Comparison of ENCODE assay signal across 28 cellular contexts in the genomic region with DNA sequence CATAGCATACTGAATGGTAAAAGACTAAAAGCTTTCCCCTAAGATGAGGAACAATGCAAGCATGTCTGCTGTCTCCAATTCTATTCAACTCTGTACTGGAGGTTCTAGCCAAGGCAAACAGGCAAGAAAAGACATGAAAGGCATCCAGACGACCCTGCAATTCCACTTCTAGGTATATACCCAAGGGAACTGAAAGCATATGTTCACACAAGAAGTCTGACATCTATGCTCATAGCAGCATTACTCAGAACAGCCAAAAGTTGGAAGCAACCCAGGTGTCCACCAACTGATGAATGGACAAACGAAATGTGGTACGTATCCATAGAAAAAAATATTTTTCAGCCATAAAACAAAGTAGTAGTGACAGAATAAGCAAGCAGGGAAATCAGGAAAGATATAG.
"Had no signal": no experiment of that assay in that cellular context is flagged by ENCODE, and none has a peak within 500 bp of the region (broad histone marks: within the 10 kb centered on the region; RNA-seq: fewer than 3 reads in every experiment).

No MANE protein-coding gene starts in this region.

- H3K36me3 ChIP-seq: cardiac muscle cell, MG63 had no signal

- H3K4me1 Mint-ChIP-seq: activated CD4-positive, alpha-beta T cell treated with anti-CD3 and anti-CD28 coated beads, Interleukin-2, amount 10 ng/mL, durations not matched to agents 7 days and 5 days; activated T-helper 17 cell treated with anti-CD3 and anti-CD28 coated beads, Interleukin-2, amount 50 U/mL, for 72 hours had no signal

- DNase-seq: activated CD4-positive, alpha-beta memory T cell treated with anti-CD3 and anti-CD28 coated beads for 36 hours; activated CD4-positive, alpha-beta T cell treated with anti-CD3 and anti-CD28 coated beads, Interleukin-2, amount 10 ng/mL, durations not matched to agents 7 days and 5 days; activated CD4-positive, CD25-positive, alpha-beta regulatory T cell; activated CD8-positive, alpha-beta memory T cell treated with anti-CD3 and anti-CD28 coated beads for 24 hours; activated gamma-delta T cell; activated naive CD4-positive, alpha-beta T cell treated with anti-CD3 and anti-CD28 coated beads for 36 hours; activated T-cell treated with anti-CD3 and anti-CD28 coated beads, Interleukin-2, amount 50 U/mL, for 4 hours; amygdala; MG63; MV-4-11; NCI-H1092 treated with DMSO at 0.1 percent for 48 hours; NCI-H1417 treated with DMSO at 0.1 percent for 48 hours; NCI-H1694 treated with DMSO at 0.1 percent for 48 hours; NCI-H2029 treated with DMSO at 0.1 percent for 48 hours; NCI-H2227 treated with DMSO at 0.1 percent for 48 hours; NCI-H526 treated with DMSO at 0.1 percent for 48 hours; NK-92 treated with Interleukin-12 subunit alpha and Interleukin-12 subunit beta, amount 100 ng/mL, for 24 hours; Peyer's patch; Right ventricle myocardium superior; SJCRH30; SK-N-SH; T-helper 1 cell had no signal

- H3K4me1 ChIP-seq: Peyer's patch had no signal

- H3K4me2 ChIP-seq: SK-N-SH had no signal

- H3K4me3 Mint-ChIP-seq: activated CD4-positive, alpha-beta memory T cell treated with anti-CD3 and anti-CD28 coated beads for 36 hours; activated CD4-positive, alpha-beta T cell treated with anti-CD3 and anti-CD28 coated beads, Interleukin-2, amount 10 ng/mL, durations not matched to agents 7 days and 5 days; activated naive CD4-positive, alpha-beta T cell treated with anti-CD3 and anti-CD28 coated beads for 36 hours; activated naive CD8-positive, alpha-beta T cell; activated T-cell treated with anti-CD3 and anti-CD28 coated beads, Interleukin-2, amount 50 U/mL, for 4 hours; activated T-helper 17 cell treated with anti-CD3 and anti-CD28 coated beads, Interleukin-2, amount 50 U/mL, for 72 hours; brain had no signal

- H3K27ac Mint-ChIP-seq: activated CD4-positive, alpha-beta memory T cell treated with anti-CD3 and anti-CD28 coated beads for 36 hours; activated CD4-positive, alpha-beta T cell treated with anti-CD3 and anti-CD28 coated beads, Interleukin-2, amount 10 ng/mL, durations not matched to agents 7 days and 5 days; activated naive CD4-positive, alpha-beta T cell treated with anti-CD3 and anti-CD28 coated beads for 36 hours; activated naive CD8-positive, alpha-beta T cell; activated T-helper 17 cell treated with anti-CD3 and anti-CD28 coated beads, Interleukin-2, amount 50 U/mL, for 72 hours; brain had no signal

- H3K27me3 Mint-ChIP-seq: activated CD4-positive, alpha-beta memory T cell treated with anti-CD3 and anti-CD28 coated beads for 36 hours; activated CD4-positive, alpha-beta T cell treated with anti-CD3 and anti-CD28 coated beads, Interleukin-2, amount 10 ng/mL, durations not matched to agents 7 days and 5 days; activated naive CD8-positive, alpha-beta T cell; activated T-helper 17 cell treated with anti-CD3 and anti-CD28 coated beads, Interleukin-2, amount 50 U/mL, for 72 hours had no signal

- H3K9me3 ChIP-seq: Peyer's patch, SJCRH30, SK-N-SH had no signal

- H3K4me3 ChIP-seq: cardiac muscle cell, MG63, Peyer's patch, SJCRH30 had no signal

- H3K27ac ChIP-seq: cardiac muscle cell, Peyer's patch, RWPE1, SJCRH30, VCaP had no signal

- ATAC-seq: activated T-cell treated with anti-CD3 and anti-CD28 coated beads, Interleukin-2, amount 50 U/mL, for 4 hours; activated T-helper 17 cell treated with anti-CD3 and anti-CD28 coated beads, Interleukin-2, amount 50 U/mL, for 72 hours had no signal

- H3K9ac ChIP-seq: SK-N-SH had no signal

- H3K27me3 ChIP-seq: cardiac muscle cell, MG63, Peyer's patch, SJCRH30 had no signal
